Comparison of ENCODE assay signal across 12 cellular contexts in the genomic region with DNA sequence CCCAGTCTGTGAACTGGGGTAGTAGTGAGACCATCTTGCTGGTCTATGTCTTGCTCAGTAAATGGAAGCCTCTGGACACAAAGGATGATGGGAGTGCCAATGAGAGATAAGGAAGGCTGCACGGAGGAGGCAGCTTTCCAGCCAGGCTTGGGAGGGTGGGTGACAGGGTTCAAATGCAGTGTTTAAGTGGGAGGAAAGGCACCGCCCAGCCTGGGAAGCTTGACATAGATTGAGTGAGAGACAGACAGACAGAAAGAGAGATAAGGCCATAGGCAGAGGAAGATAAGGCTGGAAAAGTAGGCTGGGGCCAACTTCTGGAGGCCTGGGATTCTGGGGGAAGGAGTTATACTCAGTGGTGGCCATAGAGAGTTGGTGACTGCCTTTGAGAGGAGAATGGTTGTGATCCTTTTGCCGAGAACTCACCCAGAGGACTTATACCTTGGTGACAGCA. TPM values are rescaled to one million over a fixed set of nuclear protein-coding genes. Genes with fewer than 3 reads are reported as not detected.
DNase-seq lines count a peak whose midpoint lies in the region; ATAC-seq and TF ChIP-seq lines count a peak whose summit lies in the region.
"Had no signal": no experiment of that assay in that cellular context is flagged by ENCODE, and none has a peak within 500 bp of the region (broad histone marks: within the 10 kb centered on the region; RNA-seq: fewer than 3 reads in every experiment).

No MANE protein-coding gene starts in this region.

- H3K4me3 Mint-ChIP-seq in activated naive CD8-positive, alpha-beta T cell treated with anti-CD3 and anti-CD28 coated beads, Interleukin-2, amount 50 U/mL, for 24 hours, result no peak overlapping the region
- no peak overlapping the region for H3K4me3 Mint-ChIP-seq in activated naive CD8-positive, alpha-beta T cell treated with anti-CD3 and anti-CD28 coated beads for 36 hours
- peak overlapping the region in 1 of 5 experiments; percentile 51 for H3K4me3 Mint-ChIP-seq in brain
- H3K4me3 Mint-ChIP-seq: stimulated activated naive B cell treated with anti-CD40 and anti-IgM and Interleukin-4, amounts not matched to agents 10 μg/mL and 1 μg/mL and 100 μg/mL, for 72 hours had no signal

- peaks cover 11 to 57% of the 10 kb centered on the region in 2 donors for H3K4me1 ChIP-seq in muscle layer of duodenum (ENCODE audit: control insufficient read depth in 1 of 2, insufficient read depth in 2 of 2, low read length in 2 of 2)
- peaks cover 20 to 36% (median 28%) of the 10 kb centered on the region in 4 donors for H3K4me1 ChIP-seq in upper lobe of left lung

- TF ChIP-seq EP300 in upper lobe of left lung (IDR thresholded peaks at IDR 0.05), result no peak

- H3K9me3 Mint-ChIP-seq in activated naive CD8-positive, alpha-beta T cell treated with anti-CD3 and anti-CD28 coated beads, Interleukin-2, amount 50 U/mL, for 24 hours, result no peaks in the 10 kb centered on the region
- H3K9me3 Mint-ChIP-seq in activated naive CD8-positive, alpha-beta T cell treated with anti-CD3 and anti-CD28 coated beads for 36 hours, result no peaks in the 10 kb centered on the region
- peaks cover 0 to 4% (median 0%) of the 10 kb centered on the region in 5 experiments for H3K9me3 Mint-ChIP-seq in brain
- H3K9me3 Mint-ChIP-seq: stimulated activated naive B cell treated with anti-CD40 and anti-IgM and Interleukin-4, amounts not matched to agents 10 μg/mL and 1 μg/mL and 100 μg/mL, for 72 hours had no signal

- ATAC-seq in activated naive CD8-positive, alpha-beta T cell treated with anti-CD3 and anti-CD28 coated beads, Interleukin-2, amount 50 U/mL, for 24 hours, result no peak
- ATAC-seq in upper lobe of left lung (ENCODE audit: low FRiP score in 2 of 2) (no peak), HG03108 (IDR thresholded peaks at IDR 0.05; ENCODE audit: unreplicated experiment) (no peak)
- ATAC-seq: stimulated activated naive B cell treated with anti-CD40 and anti-IgM and Interleukin-4, amounts not matched to agents 10 μg/mL and 1 μg/mL and 100 μg/mL, for 72 hours had no signal

- H3K4me3 ChIP-seq in muscle layer of duodenum (ENCODE audit: low read depth in 1 of 2, low read length in 2 of 2), result no peak overlapping the region
- no peak overlapping the region for H3K4me3 ChIP-seq in upper lobe of left lung

- H3K27me3 Mint-ChIP-seq in activated naive CD8-positive, alpha-beta T cell treated with anti-CD3 and anti-CD28 coated beads, Interleukin-2, amount 50 U/mL, for 24 hours, result peaks cover 54% of the 10 kb centered on the region
- H3K27me3 Mint-ChIP-seq in activated naive CD8-positive, alpha-beta T cell treated with anti-CD3 and anti-CD28 coated beads for 36 hours, result peaks cover 61% of the 10 kb centered on the region
- H3K27me3 Mint-ChIP-seq in brain, result peaks cover 37% of the 10 kb centered on the region

- TF ChIP-seq CTCF in brain (conservative IDR thresholded peaks at IDR 0.05) (no peak), upper lobe of left lung (IDR thresholded peaks at IDR 0.05) (no peak)

- H3K36me3 ChIP-seq in muscle layer of duodenum (ENCODE audit: control insufficient read depth in 1 of 2, insufficient read depth in 2 of 2, low read length in 2 of 2), result peaks cover 0 to 7% of the 10 kb centered on the region in 2 donors
- no peaks in the 10 kb centered on the region for H3K36me3 ChIP-seq in upper lobe of left lung

- H3K27me3 ChIP-seq in muscle layer of duodenum (ENCODE audit: low read depth, low read length) (no peaks in the 10 kb centered on the region), upper lobe of left lung (peaks cover 0 to 2% (median 0%) of the 10 kb centered on the region in 4 donors)

- H3K9me3 ChIP-seq in muscle layer of duodenum (ENCODE audit: control insufficient read depth in 1 of 2, low read length in 2 of 2) (no peaks in the 10 kb centered on the region), upper lobe of left lung (no peaks in the 10 kb centered on the region)

- H3K27ac ChIP-seq in muscle layer of duodenum (ENCODE audit: low read length) (peak overlapping the region; percentile 82), upper lobe of left lung (peak overlapping the region in 3 of 4 donors; percentile 4 to 31 (median 4))

- no peaks in the 10 kb centered on the region for H3K36me3 Mint-ChIP-seq in activated naive CD8-positive, alpha-beta T cell treated with anti-CD3 and anti-CD28 coated beads, Interleukin-2, amount 50 U/mL, for 24 hours (ENCODE audit: low read depth)
- no peaks in the 10 kb centered on the region for H3K36me3 Mint-ChIP-seq in activated naive CD8-positive, alpha-beta T cell treated with anti-CD3 and anti-CD28 coated beads for 36 hours
- no peaks in the 10 kb centered on the region for H3K36me3 Mint-ChIP-seq in brain
- H3K36me3 Mint-ChIP-seq: stimulated activated naive B cell treated with anti-CD40 and anti-IgM and Interleukin-4, amounts not matched to agents 10 μg/mL and 1 μg/mL and 100 μg/mL, for 72 hours had no signal

- 77 to 87% methylated on average over 3 of the region's 3 CpGs for WGBS in upper lobe of left lung, 2 donors

- TF ChIP-seq POLR2A in upper lobe of left lung (IDR thresholded peaks at IDR 0.05), result no peak

- peak overlapping the region; percentile 3 for H3K27ac Mint-ChIP-seq in activated naive CD8-positive, alpha-beta T cell treated with anti-CD3 and anti-CD28 coated beads, Interleukin-2, amount 50 U/mL, for 24 hours
- no peak overlapping the region for H3K27ac Mint-ChIP-seq in activated naive CD8-positive, alpha-beta T cell treated with anti-CD3 and anti-CD28 coated beads for 36 hours
- peak overlapping the region in 3 of 5 experiments; percentile 94 to 98 (median 96) for H3K27ac Mint-ChIP-seq in brain
- H3K27ac Mint-ChIP-seq: stimulated activated naive B cell treated with anti-CD40 and anti-IgM and Interleukin-4, amounts not matched to agents 10 μg/mL and 1 μg/mL and 100 μg/mL, for 72 hours had no signal

- H3K4me1 Mint-ChIP-seq in activated naive CD8-positive, alpha-beta T cell treated with anti-CD3 and anti-CD28 coated beads, Interleukin-2, amount 50 U/mL, for 24 hours, result peaks cover 27% of the 10 kb centered on the region
- H3K4me1 Mint-ChIP-seq in activated naive CD8-positive, alpha-beta T cell treated with anti-CD3 and anti-CD28 coated beads for 36 hours, result peaks cover 15% of the 10 kb centered on the region
- H3K4me1 Mint-ChIP-seq in brain, result peaks cover 89% of the 10 kb centered on the region

- no peak for DNase-seq in activated naive CD8-positive, alpha-beta T cell treated with anti-CD3 and anti-CD28 coated beads, Interleukin-2, amount 50 U/mL, for 24 hours
- no peak for DNase-seq in activated naive CD8-positive, alpha-beta T cell treated with anti-CD3 and anti-CD28 coated beads for 36 hours
- no peak for DNase-seq in upper lobe of left lung
- no peak for DNase-seq in activated gamma-delta T cell (lab: John Stamatoyannopoulos, UW)
- DNase-seq in NCI-H345 treated with DMSO at 0.1 percent for 48 hours (lab: John Stamatoyannopoulos, UW; ENCODE audit: unreplicated experiment), result no peak
- DNase-seq: DMS153; stimulated activated naive B cell treated with anti-CD40 and anti-IgM and Interleukin-4, amounts not matched to agents 10 μg/mL and 1 μg/mL and 100 μg/mL, for 72 hours; T1000 had no signal

RNA-seq across cellular contexts. Expression of gene COL1A1, which starts 7.2 kb away (rescaled TPM):
- under 1 TPM; 0.72 to 0.78 TPM for total RNA-seq in activated naive CD8-positive, alpha-beta T cell treated with anti-CD3 and anti-CD28 coated beads for 36 hours
- 11.2 TPM for polyA plus RNA-seq in brain (ENCODE audit: insufficient read depth, low read depth, low replicate concordance)
- total RNA-seq in upper lobe of left lung, result 100 to 1,000 TPM in 3 of 6 donors, 10 to 100 TPM in 3; 15.4 to 555 (median 117) TPM

RNA-seq across cellular contexts. Expression of gene SGCA, which starts 42.8 kb away (rescaled TPM):
- total RNA-seq in activated naive CD8-positive, alpha-beta T cell treated with anti-CD3 and anti-CD28 coated beads for 36 hours, result under 1 TPM in 1 of 2 experiments, not detected in 1; 0.38 TPM
- 1.6 TPM for polyA plus RNA-seq in brain (ENCODE audit: insufficient read depth, low read depth, low replicate concordance)
- 10 to 100 TPM in 5 of 6 donors, 1 to 10 TPM in 1; 1.6 to 19.7 (median 14.1) TPM for total RNA-seq in upper lobe of left lung
- total RNA-seq: A673 had no signal

RNA-seq across cellular contexts. Expression of gene PPP1R9B, which starts 58.2 kb away (rescaled TPM):
- total RNA-seq in activated naive CD8-positive, alpha-beta T cell treated with anti-CD3 and anti-CD28 coated beads for 36 hours, result 10 to 100 TPM; 50.9 to 52.0 TPM
- 53.1 TPM for polyA plus RNA-seq in brain (ENCODE audit: insufficient read depth, low read depth, low replicate concordance)
- total RNA-seq in upper lobe of left lung, result 100 to 1,000 TPM in 1 of 6 donors, 10 to 100 TPM in 5; 37.5 to 121 (median 74.7) TPM

Comparison
In these comparisons a context has a peak if more than half of its experiments do, and no peak if none do; other contexts are left out.
1. RNA of gene COL1A1, which starts 7.2 kb away (total RNA-seq): 15.4 to 555 TPM in upper lobe of left lung; 0.72 to 0.78 TPM in activated naive CD8-positive, alpha-beta T cell treated with anti-CD3 and anti-CD28 coated beads for 36 hours; every median in the first group is over 4 times any median in the second.